ENCODE assay signal across 9 cellular contexts in the genomic region with DNA sequence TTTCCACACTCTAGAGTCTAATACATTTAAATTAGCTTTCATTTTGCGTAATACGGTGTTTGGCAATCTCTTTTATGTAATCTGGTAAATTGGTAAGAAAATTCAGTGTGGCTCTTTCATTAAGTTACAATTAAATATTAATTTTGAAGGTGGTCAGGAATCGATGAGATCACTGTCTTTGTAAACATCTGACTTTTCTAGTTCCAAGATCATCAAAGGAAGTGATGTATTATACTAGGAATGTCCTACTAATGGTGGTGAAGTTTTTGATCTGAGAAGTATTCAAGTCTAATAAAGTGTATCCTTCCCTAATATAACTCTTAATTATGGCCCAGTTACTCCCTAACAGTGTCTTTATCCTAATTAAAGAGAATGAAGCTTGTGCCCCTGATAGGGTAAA. TPM values are rescaled to one million over a fixed set of nuclear protein-coding genes. Genes with fewer than 3 reads are reported as not detected.
DNase-seq lines count a peak whose midpoint lies in the region; ATAC-seq, FAIRE-seq and TF ChIP-seq lines count a peak whose summit lies in the region.
"Had no signal": no experiment of that assay in that cellular context is flagged by ENCODE, and none has a peak within 500 bp of the region (broad histone marks: within the 10 kb centered on the region; RNA-seq: fewer than 3 reads in every experiment).

No MANE protein-coding gene starts in this region.

- H3K27ac ChIP-seq in A549 (no peak overlapping the region; a peak in 2 of 6 replicates), HCT116 (ENCODE audit: low read depth, low read length) (peak overlapping the region; percentile 90; the same call in 1 of the 2 replicates), mesenchymal stem cell (ENCODE audit: low read length, poor library complexity, severe bottlenecking) (peak overlapping the region; percentile 81)

- H3K4me1 Mint-ChIP-seq in MCF 10A (ENCODE audit: insufficient read depth, unreplicated experiment): peaks cover 45% of the 10 kb centered on the region
- H3K4me1 Mint-ChIP-seq in activated CD4-positive, alpha-beta memory T cell treated with anti-CD3 and anti-CD28 coated beads for 36 hours (ENCODE audit: low read depth): peaks cover 7% of the 10 kb centered on the region

- H3K4me3 Mint-ChIP-seq in MCF 10A (ENCODE audit: unreplicated experiment): peak overlapping the region; percentile 76
- H3K4me3 Mint-ChIP-seq in activated CD4-positive, alpha-beta memory T cell treated with anti-CD3 and anti-CD28 coated beads for 36 hours: no peak overlapping the region

- no peak for TF ChIP-seq EP300 in A549 (IDR thresholded peaks at IDR 0.05)

- H2AFZ ChIP-seq in HCT116 (ENCODE audit: low read depth, low read length, poor library complexity, severe bottlenecking) (no peak overlapping the region), mesenchymal stem cell (ENCODE audit: low read depth, low read length) (no peak overlapping the region)

- no TSS peak for BruUV-seq in HCT116 (replicated peaks; lab: Mats Ljungman, UMichigan)
- no TSS peak for BruUV-seq in MCF 10A (replicated peaks; lab: Mats Ljungman, UMichigan)

- H3K4me3 ChIP-seq in A549: peak overlapping the region; percentile 95; the same call in 2 of the 3 replicates
- H3K4me3 ChIP-seq in HCT116 (replicated peaks in 1 of 2; ENCODE audit: low read depth in 1 of 2, low read length in 2 of 2): peak overlapping the region; percentile 75 to 82
- peak overlapping the region in 1 of 2 experiments; percentile 90 for H3K4me3 ChIP-seq in mesenchymal stem cell (ENCODE audit: insufficient read depth in 1 of 2, low read depth in 1 of 2, low read length in 2 of 2)

- H3K79me1 ChIP-seq in mesenchymal stem cell (replicated peaks; ENCODE audit: low read length, poor library complexity, severe bottlenecking): no peaks in the 10 kb centered on the region

- ATAC-seq in A549 (no peak), HCT116 (no peak), HG03520 (IDR thresholded peaks at IDR 0.05; ENCODE audit: unreplicated experiment) (no peak), GM21717 (IDR thresholded peaks at IDR 0.05; ENCODE audit: unreplicated experiment) (no peak)

- 57% methylated on average over 3 of the region's 3 CpGs for WGBS in A549 (ENCODE audit: missing lambda C conversion rate)
- 60% methylated on average over 3 of the region's 3 CpGs for WGBS in mesenchymal stem cell

- H2BK15ac ChIP-seq in mesenchymal stem cell (ENCODE audit: low read depth, poor library complexity, severe bottlenecking): no peak overlapping the region

- RAD21 ChIA-PET in HCT116 (lab: Charles Lee; ENCODE audit: low non-redundant PET in 1 of 2, low total read pairs in 2 of 2, uncharacterized antibody in 2 of 2, unreplicated experiment in 2 of 2): no interaction called here

- no peaks in the 10 kb centered on the region for H4K20me1 ChIP-seq in HCT116 (ENCODE audit: insufficient read depth)

- peaks cover 72% of the 10 kb centered on the region for H3K79me2 ChIP-seq in HCT116 (ENCODE audit: insufficient read depth, low read length)

- H3K23ac ChIP-seq in mesenchymal stem cell (ENCODE audit: low read length in 2 of 2): no peak overlapping the region

- no peak overlapping the region for H3K18ac ChIP-seq in mesenchymal stem cell (ENCODE audit: low read depth in 1 of 2, low read length in 2 of 2)

- H3K4ac ChIP-seq in mesenchymal stem cell (ENCODE audit: low read depth in 1 of 2, low read length in 2 of 2): no peak overlapping the region

- no peak for FAIRE-seq in A549 (lab: Jason Lieb, UNC)
- FAIRE-seq: H1 had no signal

- H3K36me3 Mint-ChIP-seq in MCF 10A (ENCODE audit: insufficient read depth, unreplicated experiment): no peaks in the 10 kb centered on the region
- no peaks in the 10 kb centered on the region for H3K36me3 Mint-ChIP-seq in activated CD4-positive, alpha-beta memory T cell treated with anti-CD3 and anti-CD28 coated beads for 36 hours

- H2AK5ac ChIP-seq in mesenchymal stem cell (ENCODE audit: low read length, severe bottlenecking): no peak overlapping the region

- no peak for TF ChIP-seq RAD21 in A549 (conservative IDR thresholded peaks at IDR 0.05 in 1 of 2, IDR thresholded peaks at IDR 0.05 in 1 of 2)
- no peak for TF ChIP-seq RAD21 in HCT116 (IDR thresholded peaks at IDR 0.05; ENCODE audit: low read depth)

- CTCF ChIA-PET in A549 (lab: Yijun Ruan, JAX): interaction anchor here (1.2 kb wide), 1 partner anchor 8 kb away, joined by 3 read pairs; no protein-coding TSS in a partner anchor
- CTCF ChIA-PET in HCT116 (lab: Charles Lee): no interaction called here
- CTCF ChIA-PET in MCF 10A (lab: Yijun Ruan, JAX): no interaction called here
- CTCF ChIA-PET in activated CD4-positive, alpha-beta memory T cell treated with anti-CD3 and anti-CD28 coated beads for 36 hours (lab: Charles Lee): no interaction called here

- POLR2A ChIA-PET in A549 (lab: Yijun Ruan, JAX): no interaction called here
- POLR2A ChIA-PET in HCT116 (lab: Charles Lee): no interaction called here
- POLR2A ChIA-PET in MCF 10A (lab: Yijun Ruan, JAX): interaction anchor here (1.5 to 5.1 kb wide), 5 partner anchors 9 to 27 kb away, joined by 5 to 40 read pairs (median 7); no protein-coding TSS in a partner anchor
- POLR2A ChIA-PET in activated CD4-positive, alpha-beta memory T cell treated with anti-CD3 and anti-CD28 coated beads for 36 hours (lab: Charles Lee): no interaction called here

- H3K9ac ChIP-seq in HCT116 (ENCODE audit: low read length) (peak overlapping the region; percentile 84), mesenchymal stem cell (ENCODE audit: low read length) (peak overlapping the region; percentile 96)

- H3K4me2 ChIP-seq in A549 (peak overlapping the region; percentile 99), HCT116 (ENCODE audit: low read length) (peak overlapping the region; percentile 92), mesenchymal stem cell (ENCODE audit: low read length, poor library complexity, severe bottlenecking) (no peak overlapping the region)

- H3K9me3 ChIP-seq in A549 (no peaks in the 10 kb centered on the region), HCT116 (ENCODE audit: control insufficient read depth in 1 of 2, insufficient read depth in 1 of 2, low read depth in 1 of 2, low read length in 2 of 2) (no peaks in the 10 kb centered on the region), mesenchymal stem cell (ENCODE audit: control insufficient read depth, low read length) (no peaks in the 10 kb centered on the region)

- TF ChIP-seq POLR2A in A549 (IDR thresholded peaks at IDR 0.05; ENCODE audit: low read length): no peak
- TF ChIP-seq POLR2A in HCT116 (IDR thresholded peaks at IDR 0.05; ENCODE audit: borderline replicate concordance, extremely low read depth, insufficient read depth, insufficient read length): no peak

- H3K36me3 ChIP-seq in HCT116 (ENCODE audit: control insufficient read depth in 1 of 2, insufficient read depth in 2 of 2, low read length in 2 of 2) (no peaks in the 10 kb centered on the region), mesenchymal stem cell (ENCODE audit: control insufficient read depth in 1 of 2, insufficient read depth in 2 of 2, low read depth in 1 of 2, low read length in 2 of 2) (no peaks in the 10 kb centered on the region)

- H4K8ac ChIP-seq in mesenchymal stem cell (ENCODE audit: low read length): no peak overlapping the region

- H2BK5ac ChIP-seq in mesenchymal stem cell (ENCODE audit: low read depth, low read length, poor library complexity, severe bottlenecking): no peak overlapping the region

- H3K27me3 Mint-ChIP-seq in MCF 10A (ENCODE audit: insufficient read depth, unreplicated experiment): no peaks in the 10 kb centered on the region
- peaks cover 15% of the 10 kb centered on the region for H3K27me3 Mint-ChIP-seq in activated CD4-positive, alpha-beta memory T cell treated with anti-CD3 and anti-CD28 coated beads for 36 hours

- DNase-seq in A549 (ENCODE audit: low read depth in 1 of 2, low spot score in 1 of 2) (no peak), HCT116 (ENCODE audit: low read depth, low spot score) (no peak), MCF 10A (ENCODE audit: unreplicated experiment) (peak; percentile 27), mesenchymal stem cell (peak; percentile 74), epidermal melanocyte (ENCODE audit: insufficient read length, low spot score) (no peak)
- DNase-seq in activated CD4-positive, alpha-beta memory T cell treated with anti-CD3 and anti-CD28 coated beads for 36 hours: no peak

- TF ChIP-seq CTCF in A549 (IDR thresholded peaks at IDR 0.05) (no peak), HCT116 (IDR thresholded peaks at IDR 0.05 in 2 of 3, conservative IDR thresholded peaks at IDR 0.05 in 1 of 3; ENCODE audit: borderline replicate concordance in 1 of 3, insufficient read depth in 1 of 3, low read depth in 2 of 3, low read length in 2 of 3) (no peak), MCF 10A (IDR thresholded peaks at IDR 0.05; ENCODE audit: unreplicated experiment) (no peak)

- H3K9me2 ChIP-seq in HCT116 (ENCODE audit: insufficient read depth): no peaks in the 10 kb centered on the region

- H3K14ac ChIP-seq in mesenchymal stem cell (ENCODE audit: low read length in 2 of 2): no peak overlapping the region

- H3K9me3 Mint-ChIP-seq in MCF 10A (ENCODE audit: unreplicated experiment): no peaks in the 10 kb centered on the region
- H3K9me3 Mint-ChIP-seq in activated CD4-positive, alpha-beta memory T cell treated with anti-CD3 and anti-CD28 coated beads for 36 hours: no peaks in the 10 kb centered on the region

- peaks cover 30% of the 10 kb centered on the region for H3K4me1 ChIP-seq in A549
- peaks cover 60 to 82% of the 10 kb centered on the region in 2 experiments for H3K4me1 ChIP-seq in HCT116 (ENCODE audit: control insufficient read depth in 1 of 2, insufficient read depth in 2 of 2, low read length in 2 of 2)
- no peaks in the 10 kb centered on the region for H3K4me1 ChIP-seq in mesenchymal stem cell (ENCODE audit: control insufficient read depth, insufficient read depth, low read depth, low read length)

- H2BK120ac ChIP-seq in mesenchymal stem cell (ENCODE audit: low read depth, low read length): no peak overlapping the region

- intact Hi-C loops in HCT116 (cut with micrococcal nuclease): loop anchor here (5.0 kb wide), 1 partner anchor 84 kb away; no protein-coding TSS in a partner anchor
- intact Hi-C loops in MCF 10A (cut with micrococcal nuclease): loop anchor here (2.0 to 5.0 kb wide), 2 partner anchors 25 to 46 kb away; no protein-coding TSS in a partner anchor
- intact Hi-C loops in activated CD4-positive, alpha-beta memory T cell treated with anti-CD3 and anti-CD28 coated beads for 36 hours (cut with micrococcal nuclease): no loop called here

- no peaks in the 10 kb centered on the region for H3K27me3 ChIP-seq in HCT116 (ENCODE audit: insufficient read depth, low read length)
- no peaks in the 10 kb centered on the region for H3K27me3 ChIP-seq in mesenchymal stem cell (ENCODE audit: control insufficient read depth in 1 of 2, insufficient read depth in 1 of 2, low read length in 2 of 2)

- H2BK12ac ChIP-seq in mesenchymal stem cell (ENCODE audit: low read length in 2 of 2): no peak overlapping the region

- peak overlapping the region; percentile 91 for H3K27ac Mint-ChIP-seq in MCF 10A (ENCODE audit: low read depth, unreplicated experiment)
- no peak overlapping the region for H3K27ac Mint-ChIP-seq in activated CD4-positive, alpha-beta memory T cell treated with anti-CD3 and anti-CD28 coated beads for 36 hours

- no peak overlapping the region for H4K91ac ChIP-seq in mesenchymal stem cell (ENCODE audit: low read length)

RNA-seq across cellular contexts. Expression of a gene that starts 1.1 kb away (rescaled TPM):
- polyA plus RNA-seq in A549 (2011; rRNA removed) (0.16 and 0.20 TPM in 2 replicates), A549 (2017; fragmentation: RNase III; extraction: RNeasy Plus Mini Kit Qiagen cat#74134 plus additional on column Dnase treatment) (not detected in 3 replicates)
- polyA plus RNA-seq in A549 (2012; cell fraction: cytosol; rRNA removed): 0.04 TPM in 1 of 2 replicates, not detected in the other
- polyA plus RNA-seq in A549 (2012; cell fraction: nucleus; rRNA removed): not detected in 2 replicates
- 0.41 and 0.78 TPM in 2 replicates for polyA minus RNA-seq in A549 (2011; rRNA and poly(A)+ RNA removed)
- total RNA-seq in HCT116 (2021; ENCODE audit: unreplicated experiment) (0.59 TPM), MCF 10A (2022) (0.26 TPM in 1 of 2 replicates, not detected in the other)
- polyA plus RNA-seq in HCT116 (2012): 0.08 TPM in 1 of 2 replicates, not detected in the other
- polyA plus RNA-seq in mesenchymal stem cell (2013, experiment 1 of 2): 0.55 TPM
- 0.55 TPM for polyA plus RNA-seq in mesenchymal stem cell (2013, experiment 2 of 2)
- not detected for total RNA-seq in activated CD4-positive, alpha-beta memory T cell treated with anti-CD3 and anti-CD28 coated beads for 36 hours
- total RNA-seq: H1 had no signal
- polyA plus RNA-seq: H1 had no signal

RNA-seq across cellular contexts. Expression of a gene that starts 2.2 kb away (rescaled TPM):
- polyA plus RNA-seq in A549 (2011; rRNA removed) (30.0 and 43.8 TPM in 2 replicates), A549 (2017; fragmentation: RNase III; extraction: RNeasy Plus Mini Kit Qiagen cat#74134 plus additional on column Dnase treatment) (20.1 to 22.6 TPM (median 20.9 TPM) in 3 replicates)
- 12.6 and 13.0 TPM in 2 replicates for polyA plus RNA-seq in A549 (2012; cell fraction: cytosol; rRNA removed)
- 8.3 and 9.6 TPM in 2 replicates for polyA plus RNA-seq in A549 (2012; cell fraction: nucleus; rRNA removed)
- polyA minus RNA-seq in A549 (2011; rRNA and poly(A)+ RNA removed): 22.0 and 24.2 TPM in 2 replicates
- total RNA-seq in HCT116 (2021; ENCODE audit: unreplicated experiment) (47.8 TPM), MCF 10A (2022) (100 and 115 TPM in 2 replicates)
- polyA plus RNA-seq in HCT116 (2012): 26.0 and 29.9 TPM in 2 replicates
- 83.5 TPM for polyA plus RNA-seq in mesenchymal stem cell (2013, experiment 1 of 2)
- 86.8 TPM for polyA plus RNA-seq in mesenchymal stem cell (2013, experiment 2 of 2)
- total RNA-seq in activated CD4-positive, alpha-beta memory T cell treated with anti-CD3 and anti-CD28 coated beads for 36 hours: 10 to 100 TPM; 13.6 to 15.4 TPM

Comparison
In these comparisons a context has a peak if more than half of its experiments do, and no peak if none do; other contexts are left out.
1. DNase-seq: peak in MCF 10A (single experiment) and mesenchymal stem cell (single experiment); none in A549 (0 of 2), HCT116 (single experiment), epidermal melanocyte (single experiment) and activated CD4-positive, alpha-beta memory T cell treated with anti-CD3 and anti-CD28 coated beads for 36 hours (single experiment).
2. H3K27ac ChIP-seq: peak in HCT116 (single experiment) and mesenchymal stem cell (single experiment); none in A549 (0 of 2).